ENCODE assay signal across 10 cellular contexts in genomic region chr17:2071421-2072281, GRCh38. TPM values are rescaled to one million over a fixed set of nuclear protein-coding genes. Genes with fewer than 3 reads are reported as not detected.
A peak's percentile ranks its signal among the peaks of the same experiment; 100 is the strongest.
DNase-seq lines count a peak whose midpoint lies in the region; FAIRE-seq and TF ChIP-seq lines count a peak whose summit lies in the region.
"Had no signal": no experiment of that assay in that cellular context is flagged by ENCODE, and none has a peak within 500 bp of the region (broad histone marks: within the 10 kb centered on the region; RNA-seq: fewer than 3 reads in every experiment).

No MANE protein-coding gene starts in this region.

- H3K27me3 ChIP-seq in right atrium auricular region (no peaks in the 10 kb centered on the region), small intestine (ENCODE audit: control insufficient read depth in 2 of 2, insufficient read depth in 2 of 2, low read length in 2 of 2) (no peaks in the 10 kb centered on the region)

- H3K27ac ChIP-seq in right atrium auricular region, result peak overlapping the region; percentile 69 to 79
- peak overlapping the region; percentile 0 to 89 for H3K27ac ChIP-seq in small intestine (ENCODE audit: low read depth in 1 of 2, low read length in 1 of 2)

- 60 to 91% (median 83%) methylated on average over 32 to 33 of the region's 33 CpGs for WGBS in small intestine, 3 donors

- H3K36me3 ChIP-seq in right atrium auricular region (peaks cover 7% of the 10 kb centered on the region), small intestine (ENCODE audit: control insufficient read depth in 2 of 2, insufficient read depth in 2 of 2, low read length in 2 of 2) (no peaks in the 10 kb centered on the region)

- peaks cover 0 to 80% of the 10 kb centered on the region in 2 donors for H3K4me1 ChIP-seq in right atrium auricular region
- H3K4me1 ChIP-seq in small intestine (ENCODE audit: control insufficient read depth in 2 of 2, insufficient read depth in 1 of 2, low read depth in 1 of 2, low read length in 1 of 2), result peaks cover 0 to 8% of the 10 kb centered on the region in 2 donors
- H3K4me1 ChIP-seq: HAP-1 had no signal

- H3K9me3 ChIP-seq in right atrium auricular region (no peaks in the 10 kb centered on the region), small intestine (ENCODE audit: control insufficient read depth, low read depth) (no peaks in the 10 kb centered on the region)
- H3K9me3 ChIP-seq: HAP-1 had no signal

- H3K27me3 Mint-ChIP-seq in activated T-helper 2 cell treated with anti-CD3 and anti-CD28 coated beads, Interferon-gamma antibody, Interleukin-2, Interleukin-4, amounts not matched to agents 10 μg/mL and 5 μg/mL and 100 μg/mL, durations not matched to agents 14 hours and 24 hours and 36 hours (ENCODE audit: low read depth), result no peaks in the 10 kb centered on the region
- no peaks in the 10 kb centered on the region for H3K27me3 Mint-ChIP-seq in Calu3 (ENCODE audit: unreplicated experiment)

- no peaks in the 10 kb centered on the region for H3K9me3 Mint-ChIP-seq in activated T-helper 2 cell treated with anti-CD3 and anti-CD28 coated beads, Interferon-gamma antibody, Interleukin-2, Interleukin-4, amounts not matched to agents 10 μg/mL and 5 μg/mL and 100 μg/mL, durations not matched to agents 14 hours and 24 hours and 36 hours
- H3K9me3 Mint-ChIP-seq in Calu3 (ENCODE audit: low read depth, unreplicated experiment), result no peaks in the 10 kb centered on the region

- DNase-seq in KBM-7, result peak; percentile 35
- no peak for DNase-seq in activated T-helper 2 cell treated with anti-CD3 and anti-CD28 coated beads, Interferon-gamma antibody, Interleukin-2, Interleukin-4, amounts not matched to agents 10 μg/mL and 5 μg/mL and 100 μg/mL, durations not matched to agents 14 hours and 24 hours and 36 hours (ENCODE audit: low spot score)
- DNase-seq in right atrium auricular region (ENCODE audit: low spot score), result no peak
- DNase-seq in small intestine, result no peak
- no peak for DNase-seq in NCI-H2029 (lab: John Stamatoyannopoulos, UW)
- no peak for DNase-seq in NCI-H146 (lab: John Stamatoyannopoulos, UW)
- DNase-seq in NCI-H2107 treated with DMSO at 0.1 percent for 48 hours (lab: John Stamatoyannopoulos, UW; ENCODE audit: unreplicated experiment), result no peak
- no peak for DNase-seq in Calu3

- H3K27ac Mint-ChIP-seq in activated T-helper 2 cell treated with anti-CD3 and anti-CD28 coated beads, Interferon-gamma antibody, Interleukin-2, Interleukin-4, amounts not matched to agents 10 μg/mL and 5 μg/mL and 100 μg/mL, durations not matched to agents 14 hours and 24 hours and 36 hours, result peak overlapping the region; percentile 79
- no peak overlapping the region for H3K27ac Mint-ChIP-seq in Calu3 (ENCODE audit: unreplicated experiment)

- no TSS peak for BruUV-seq in Calu3 (replicated peaks; lab: Mats Ljungman, UMichigan)

- H3K4me1 Mint-ChIP-seq in activated T-helper 2 cell treated with anti-CD3 and anti-CD28 coated beads, Interferon-gamma antibody, Interleukin-2, Interleukin-4, amounts not matched to agents 10 μg/mL and 5 μg/mL and 100 μg/mL, durations not matched to agents 14 hours and 24 hours and 36 hours (ENCODE audit: low read depth), result peaks cover 68% of the 10 kb centered on the region
- no peaks in the 10 kb centered on the region for H3K4me1 Mint-ChIP-seq in Calu3 (ENCODE audit: low read depth, unreplicated experiment)

- in situ Hi-C loops in KBM-7 (cut with MboI; ENCODE audit: low pct_unique_long_range_greater_than_20kb, low sequenced_read_pairs), result loop anchor here (25.0 kb wide), 1 partner anchor 166 kb away; no protein-coding TSS in a partner anchor

- CTCF ChIA-PET in Calu3 (lab: Charles Lee), result no interaction called here

- FAIRE-seq in small intestine (lab: Jason Lieb, UNC), result no peak
- FAIRE-seq: bronchial epithelial cell had no signal

- H3K4me3 Mint-ChIP-seq in activated T-helper 2 cell treated with anti-CD3 and anti-CD28 coated beads, Interferon-gamma antibody, Interleukin-2, Interleukin-4, amounts not matched to agents 10 μg/mL and 5 μg/mL and 100 μg/mL, durations not matched to agents 14 hours and 24 hours and 36 hours (ENCODE audit: low read depth), result no peak overlapping the region
- H3K4me3 Mint-ChIP-seq in Calu3 (ENCODE audit: low read depth, unreplicated experiment), result no peak overlapping the region

- no peak for TF ChIP-seq CTCF in right atrium auricular region (IDR thresholded peaks at IDR 0.05)
- no peak for TF ChIP-seq CTCF in Calu3 (IDR thresholded peaks at IDR 0.05; ENCODE audit: unreplicated experiment)

- intact Hi-C loops in activated T-helper 2 cell treated with anti-CD3 and anti-CD28 coated beads, Interferon-gamma antibody, Interleukin-2, Interleukin-4, amounts not matched to agents 10 μg/mL and 5 μg/mL and 100 μg/mL, durations not matched to agents 14 hours and 24 hours and 36 hours (cut with micrococcal nuclease), result no loop called here
- intact Hi-C loops in Calu3 (cut with micrococcal nuclease; ENCODE audit: unreplicated experiment), result no loop called here

- H3K4me3 ChIP-seq in right atrium auricular region, result no peak overlapping the region
- H3K4me3 ChIP-seq in small intestine (ENCODE audit: low read depth in 1 of 2, low read length in 2 of 2), result no peak overlapping the region
- H3K4me3 ChIP-seq: HAP-1 had no signal

- H3K36me3 Mint-ChIP-seq in activated T-helper 2 cell treated with anti-CD3 and anti-CD28 coated beads, Interferon-gamma antibody, Interleukin-2, Interleukin-4, amounts not matched to agents 10 μg/mL and 5 μg/mL and 100 μg/mL, durations not matched to agents 14 hours and 24 hours and 36 hours (ENCODE audit: low read depth), result peaks cover 67% of the 10 kb centered on the region
- H3K36me3 Mint-ChIP-seq in Calu3 (ENCODE audit: insufficient read depth, unreplicated experiment), result peaks cover 9% of the 10 kb centered on the region

RNA-seq across cellular contexts. Expression of gene HIC1, which starts 16.7 kb away (rescaled TPM):
- 42.6 and 43.5 TPM in 2 replicates for total RNA-seq in activated T-helper 2 cell treated with anti-CD3 and anti-CD28 coated beads, Interferon-gamma antibody, Interleukin-2, Interleukin-4, amounts not matched to agents 10 μg/mL and 5 μg/mL and 100 μg/mL, durations not matched to agents 14 hours and 24 hours and 36 hours
- 10 to 100 TPM; 15.5 to 18.0 TPM for total RNA-seq in right atrium auricular region
- 1 to 10 TPM in 2 of 3 donors, under 1 TPM in 1; 0.89 to 6.9 (median 6.2) TPM for polyA plus RNA-seq in small intestine
- total RNA-seq in Calu3 (2022), result 0.61 and 1.2 TPM in 2 replicates

RNA-seq across cellular contexts. Expression of gene OVCA2, which starts 29.8 kb away (rescaled TPM):
- total RNA-seq in activated T-helper 2 cell treated with anti-CD3 and anti-CD28 coated beads, Interferon-gamma antibody, Interleukin-2, Interleukin-4, amounts not matched to agents 10 μg/mL and 5 μg/mL and 100 μg/mL, durations not matched to agents 14 hours and 24 hours and 36 hours, result 29.9 and 35.8 TPM in 2 replicates
- 10 to 100 TPM; 29.6 to 31.7 TPM for total RNA-seq in right atrium auricular region
- 10 to 100 TPM; 65.9 to 90.5 (median 80.1) TPM for polyA plus RNA-seq in small intestine
- 21.0 and 22.1 TPM in 2 replicates for total RNA-seq in Calu3 (2022)

RNA-seq across cellular contexts. Expression of gene DPH1, which starts 41.7 kb away (rescaled TPM):
- total RNA-seq in activated T-helper 2 cell treated with anti-CD3 and anti-CD28 coated beads, Interferon-gamma antibody, Interleukin-2, Interleukin-4, amounts not matched to agents 10 μg/mL and 5 μg/mL and 100 μg/mL, durations not matched to agents 14 hours and 24 hours and 36 hours, result 43.4 and 47.5 TPM in 2 replicates
- total RNA-seq in right atrium auricular region (10 to 100 TPM; 17.2 to 21.6 TPM), Calu3 (2022) (24.7 and 29.7 TPM in 2 replicates)
- 10 to 100 TPM; 11.6 to 19.2 (median 12.5) TPM for polyA plus RNA-seq in small intestine

RNA-seq across cellular contexts. Expression of gene RTN4RL1, which starts 46.5 kb away (rescaled TPM):
- total RNA-seq in activated T-helper 2 cell treated with anti-CD3 and anti-CD28 coated beads, Interferon-gamma antibody, Interleukin-2, Interleukin-4, amounts not matched to agents 10 μg/mL and 5 μg/mL and 100 μg/mL, durations not matched to agents 14 hours and 24 hours and 36 hours, result 0.25 and 0.51 TPM in 2 replicates
- total RNA-seq in right atrium auricular region (1 to 10 TPM; 1.8 to 5.0 TPM), Calu3 (2022) (not detected in 2 replicates)
- polyA plus RNA-seq in small intestine, result 1 to 10 TPM in 1 of 3 donors, not detected in 2; 1.0 TPM
